Comparison of ENCODE assay signal across 2 cellular contexts in the genomic region with DNA sequence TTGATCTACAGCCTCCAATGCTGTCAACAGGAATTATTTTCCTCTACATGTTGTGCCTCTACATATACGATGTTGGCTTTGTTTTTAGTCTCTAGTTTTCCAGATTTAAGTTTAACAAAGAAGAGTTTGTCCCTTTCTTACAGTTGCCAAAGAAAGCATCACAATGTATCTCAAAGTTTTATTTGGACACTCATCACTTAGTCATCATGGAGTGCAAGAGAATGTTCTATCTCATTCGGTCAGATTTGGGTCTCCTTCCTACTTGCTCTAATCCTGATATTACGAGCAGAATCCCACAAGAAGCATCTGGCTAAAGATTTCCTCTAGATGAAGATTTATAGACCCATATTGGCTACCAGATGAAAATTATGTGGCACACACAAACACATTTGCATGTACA.
TF ChIP-seq lines count a peak whose summit lies in the region.

No MANE protein-coding gene starts in this region.

TF ChIP-seq in SK-N-SH, 30 proteins besides CTCF, POLR2A, EP300 and RAD21 (continued from another document):
- TF ChIP-seq, protein P1, sequence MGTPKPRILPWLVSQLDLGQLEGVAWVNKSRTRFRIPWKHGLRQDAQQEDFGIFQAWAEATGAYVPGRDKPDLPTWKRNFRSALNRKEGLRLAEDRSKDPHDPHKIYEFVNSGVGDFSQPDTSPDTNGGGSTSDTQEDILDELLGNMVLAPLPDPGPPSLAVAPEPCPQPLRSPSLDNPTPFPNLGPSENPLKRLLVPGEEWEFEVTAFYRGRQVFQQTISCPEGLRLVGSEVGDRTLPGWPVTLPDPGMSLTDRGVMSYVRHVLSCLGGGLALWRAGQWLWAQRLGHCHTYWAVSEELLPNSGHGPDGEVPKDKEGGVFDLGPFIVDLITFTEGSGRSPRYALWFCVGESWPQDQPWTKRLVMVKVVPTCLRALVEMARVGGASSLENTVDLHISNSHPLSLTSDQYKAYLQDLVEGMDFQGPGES (IDR thresholded peaks at IDR 0.05; ENCODE audit: low read depth, low read length) = no peak
- no peak for TF ChIP-seq YY1 (IDR thresholded peaks at IDR 0.05; ENCODE audit: low read depth)
- no peak for TF ChIP-seq CHD2 (IDR thresholded peaks at IDR 0.05; ENCODE audit: low read length, partially characterized antibody)
- TF ChIP-seq SMC3 (IDR thresholded peaks at IDR 0.05; ENCODE audit: low read depth, low read length) = no peak
- TF ChIP-seq MEF2A (IDR thresholded peaks at IDR 0.05; ENCODE audit: borderline replicate concordance, low read depth) = no peak
- TF ChIP-seq, protein P2, sequence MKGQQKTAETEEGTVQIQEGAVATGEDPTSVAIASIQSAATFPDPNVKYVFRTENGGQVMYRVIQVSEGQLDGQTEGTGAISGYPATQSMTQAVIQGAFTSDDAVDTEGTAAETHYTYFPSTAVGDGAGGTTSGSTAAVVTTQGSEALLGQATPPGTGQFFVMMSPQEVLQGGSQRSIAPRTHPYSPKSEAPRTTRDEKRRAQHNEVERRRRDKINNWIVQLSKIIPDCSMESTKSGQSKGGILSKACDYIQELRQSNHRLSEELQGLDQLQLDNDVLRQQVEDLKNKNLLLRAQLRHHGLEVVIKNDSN (IDR thresholded peaks at IDR 0.05; ENCODE audit: borderline replicate concordance, low read depth) = no peak
- TF ChIP-seq TAF1 (IDR thresholded peaks at IDR 0.05; ENCODE audit: borderline replicate concordance, low read depth, low read length) = no peak
- TF ChIP-seq NFIC (IDR thresholded peaks at IDR 0.05; ENCODE audit: borderline replicate concordance) = no peak
- TF ChIP-seq, protein P3, sequence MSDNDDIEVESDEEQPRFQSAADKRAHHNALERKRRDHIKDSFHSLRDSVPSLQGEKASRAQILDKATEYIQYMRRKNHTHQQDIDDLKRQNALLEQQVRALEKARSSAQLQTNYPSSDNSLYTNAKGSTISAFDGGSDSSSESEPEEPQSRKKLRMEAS (IDR thresholded peaks at IDR 0.05; ENCODE audit: low read depth) = no peak
- no peak for TF ChIP-seq SIN3A (IDR thresholded peaks at IDR 0.05; ENCODE audit: borderline replicate concordance, low read depth, low read length)
- no peak for TF ChIP-seq NRF1 (IDR thresholded peaks at IDR 0.05; ENCODE audit: low read depth, low read length)
- no peak for TF ChIP-seq ELF1 (IDR thresholded peaks at IDR 0.05)
- TF ChIP-seq GATA2 (CRISPR knock-in tag; IDR thresholded peaks at IDR 0.05) = no peak
- TF ChIP-seq RFX5 (IDR thresholded peaks at IDR 0.05; ENCODE audit: low read length) = no peak
- TF ChIP-seq FOXM1 (IDR thresholded peaks at IDR 0.05; ENCODE audit: low read depth) = no peak
- TF ChIP-seq RCOR1 (IDR thresholded peaks at IDR 0.05; ENCODE audit: low read length) = no peak
- no peak for TF ChIP-seq RXRA (IDR thresholded peaks at IDR 0.05; ENCODE audit: borderline replicate concordance, low read depth)
- TF ChIP-seq, protein P4, sequence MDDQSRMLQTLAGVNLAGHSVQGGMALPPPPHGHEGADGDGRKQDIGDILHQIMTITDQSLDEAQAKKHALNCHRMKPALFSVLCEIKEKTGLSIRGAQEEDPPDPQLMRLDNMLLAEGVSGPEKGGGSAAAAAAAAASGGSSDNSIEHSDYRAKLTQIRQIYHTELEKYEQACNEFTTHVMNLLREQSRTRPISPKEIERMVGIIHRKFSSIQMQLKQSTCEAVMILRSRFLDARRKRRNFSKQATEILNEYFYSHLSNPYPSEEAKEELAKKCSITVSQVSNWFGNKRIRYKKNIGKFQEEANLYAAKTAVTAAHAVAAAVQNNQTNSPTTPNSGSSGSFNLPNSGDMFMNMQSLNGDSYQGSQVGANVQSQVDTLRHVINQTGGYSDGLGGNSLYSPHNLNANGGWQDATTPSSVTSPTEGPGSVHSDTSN (IDR thresholded peaks at IDR 0.05) = no peak; the same call in 1 of the 2 replicates
- no peak for TF ChIP-seq POLR2AphosphoS5 (IDR thresholded peaks at IDR 0.05; ENCODE audit: low read depth, low read length)
TF ChIP-seq in SK-N-SH: peak in this region for 0.

TF ChIP-seq in SK-N-SH treated with all-trans-retinoic acid at 6 μM for 48 hours, 23 proteins besides CTCF, POLR2A, EP300 and RAD21 (continued from another document):
- TF ChIP-seq, protein P5, sequence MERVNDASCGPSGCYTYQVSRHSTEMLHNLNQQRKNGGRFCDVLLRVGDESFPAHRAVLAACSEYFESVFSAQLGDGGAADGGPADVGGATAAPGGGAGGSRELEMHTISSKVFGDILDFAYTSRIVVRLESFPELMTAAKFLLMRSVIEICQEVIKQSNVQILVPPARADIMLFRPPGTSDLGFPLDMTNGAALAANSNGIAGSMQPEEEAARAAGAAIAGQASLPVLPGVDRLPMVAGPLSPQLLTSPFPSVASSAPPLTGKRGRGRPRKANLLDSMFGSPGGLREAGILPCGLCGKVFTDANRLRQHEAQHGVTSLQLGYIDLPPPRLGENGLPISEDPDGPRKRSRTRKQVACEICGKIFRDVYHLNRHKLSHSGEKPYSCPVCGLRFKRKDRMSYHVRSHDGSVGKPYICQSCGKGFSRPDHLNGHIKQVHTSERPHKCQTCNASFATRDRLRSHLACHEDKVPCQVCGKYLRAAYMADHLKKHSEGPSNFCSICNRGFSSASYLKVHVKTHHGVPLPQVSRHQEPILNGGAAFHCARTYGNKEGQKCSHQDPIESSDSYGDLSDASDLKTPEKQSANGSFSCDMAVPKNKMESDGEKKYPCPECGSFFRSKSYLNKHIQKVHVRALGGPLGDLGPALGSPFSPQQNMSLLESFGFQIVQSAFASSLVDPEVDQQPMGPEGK (CRISPR knock-in tag; IDR thresholded peaks at IDR 0.05; ENCODE audit: borderline replicate concordance) = no peak
